ENCODE assay signal across 8 cellular contexts in genomic region chr10:73168486-73168844, GRCh38. TPM values are rescaled to one million over a fixed set of nuclear protein-coding genes. Genes with fewer than 3 reads are reported as not detected.
A peak's percentile ranks its signal among the peaks of the same experiment; 100 is the strongest.
DNase-seq lines count a peak whose midpoint lies in the region; ATAC-seq, FAIRE-seq and TF ChIP-seq lines count a peak whose summit lies in the region.

No MANE protein-coding gene starts in this region.

- no peaks in the 10 kb centered on the region for H3K9me3 Mint-ChIP-seq in activated naive CD4-positive, alpha-beta T cell treated with anti-CD3 and anti-CD28 coated beads, Interleukin-2, amount 50 U/mL, for 24 hours

- WGBS in lung, 2 donors: 0% methylated on average over 6 of the region's 6 CpGs
- WGBS in aorta, 2 donors: 0% methylated on average over 6 of the region's 6 CpGs

- H3K4me3 Mint-ChIP-seq in activated naive CD4-positive, alpha-beta T cell treated with anti-CD3 and anti-CD28 coated beads, Interleukin-2, amount 50 U/mL, for 24 hours: peak overlapping the region; percentile 98

- DNase-seq in activated naive CD4-positive, alpha-beta T cell treated with Interleukin-2 at 50 U/mL for 16 hours: no peak
- DNase-seq in Jurkat, Clone E6-1 (ENCODE audit: low read depth, low spot score): no peak
- DNase-seq in bronchial epithelial cell (ENCODE audit: low read depth) (peak; percentile 19), lung (ENCODE audit: low spot score) (no peak), aorta (no peak), HT-29 (ENCODE audit: low spot score) (no peak)
- no peak for DNase-seq in activated CD8-positive, alpha-beta memory T cell treated with anti-CD3 and anti-CD28 coated beads, Interleukin-2, amount 50 U/mL, for 4 hours

- no peak for FAIRE-seq in bronchial epithelial cell (lab: Jason Lieb, UNC)

- no peaks in the 10 kb centered on the region for H3K27me3 Mint-ChIP-seq in activated naive CD4-positive, alpha-beta T cell treated with anti-CD3 and anti-CD28 coated beads, Interleukin-2, amount 50 U/mL, for 24 hours

- peaks cover 41% of the 10 kb centered on the region for H3K4me1 Mint-ChIP-seq in activated naive CD4-positive, alpha-beta T cell treated with anti-CD3 and anti-CD28 coated beads, Interleukin-2, amount 50 U/mL, for 24 hours

- peak; percentile 48 for ATAC-seq in lung (ENCODE audit: insufficient read depth, low FRiP score)
- no peak for ATAC-seq in aorta (ENCODE audit: low FRiP score)

- H3K27ac ChIP-seq in lung (ENCODE audit: low read depth in 1 of 2, low read length in 1 of 2) (peak overlapping the region; percentile 93 to 99), aorta (ENCODE audit: low read depth in 1 of 2, low read length in 2 of 2) (peak overlapping the region; percentile 49 to 77)

- H3K4me3 ChIP-seq in Jurkat, Clone E6-1 (ENCODE audit: low read length): peak overlapping the region; percentile 100
- H3K4me3 ChIP-seq in bronchial epithelial cell (ENCODE audit: low read depth, low read length): peak overlapping the region; percentile 82
- H3K4me3 ChIP-seq in lung: peak overlapping the region; percentile 90
- H3K4me3 ChIP-seq in aorta (ENCODE audit: low read length in 2 of 2): peak overlapping the region; percentile 79 to 91

- H3K36me3 ChIP-seq in bronchial epithelial cell (ENCODE audit: control insufficient read depth, insufficient read depth, low read length) (no peaks in the 10 kb centered on the region), lung (ENCODE audit: control insufficient read depth in 2 of 2, insufficient read depth in 2 of 2, low read length in 2 of 2) (peaks cover 0 to 2% of the 10 kb centered on the region in 2 donors), aorta (ENCODE audit: control insufficient read depth in 1 of 2, insufficient read depth in 2 of 2, low read length in 1 of 2) (no peaks in the 10 kb centered on the region)

- H3K4me1 ChIP-seq in lung (ENCODE audit: control insufficient read depth in 2 of 2, insufficient read depth in 2 of 2, low read length in 2 of 2) (peaks cover 0 to 10% of the 10 kb centered on the region in 2 donors), aorta (ENCODE audit: control insufficient read depth in 1 of 2, insufficient read depth in 2 of 2, low read length in 2 of 2) (no peaks in the 10 kb centered on the region)

- H3K9me3 ChIP-seq in lung (ENCODE audit: control insufficient read depth in 2 of 2, insufficient read depth in 1 of 2, low read length in 1 of 2) (no peaks in the 10 kb centered on the region), aorta (ENCODE audit: control insufficient read depth, low read length) (no peaks in the 10 kb centered on the region)

- TF ChIP-seq CTCF in bronchial epithelial cell (IDR thresholded peaks at IDR 0.05; ENCODE audit: insufficient read depth, low read length, severe bottlenecking) (no peak), lung (IDR thresholded peaks at IDR 0.05; ENCODE audit: control extremely low read depth, extremely low read depth) (no peak)

- peak overlapping the region; percentile 92 for H3K27ac Mint-ChIP-seq in activated naive CD4-positive, alpha-beta T cell treated with anti-CD3 and anti-CD28 coated beads, Interleukin-2, amount 50 U/mL, for 24 hours

- no peaks in the 10 kb centered on the region for H3K27me3 ChIP-seq in bronchial epithelial cell (ENCODE audit: control insufficient read depth, insufficient read depth, low read length)
- H3K27me3 ChIP-seq in lung (ENCODE audit: control insufficient read depth, insufficient read depth): no peaks in the 10 kb centered on the region
- no peaks in the 10 kb centered on the region for H3K27me3 ChIP-seq in aorta (ENCODE audit: control insufficient read depth in 1 of 2, insufficient read depth in 2 of 2, low read length in 1 of 2)

- H3K36me3 Mint-ChIP-seq in activated naive CD4-positive, alpha-beta T cell treated with anti-CD3 and anti-CD28 coated beads, Interleukin-2, amount 50 U/mL, for 24 hours: peaks cover 12% of the 10 kb centered on the region

- intact Hi-C loops in aorta (cut with DNase I): loop anchor here (5.0 to 10.0 kb wide), 2 partner anchors 71 to 74 kb away; partner anchors contain the start of gene P4HA1 (in 2 of the 2)

RNA-seq across cellular contexts. Expression of gene FAM149B1, which starts 0.5 kb away (rescaled TPM):
- polyA plus RNA-seq in Jurkat, Clone E6-1 (2012; ENCODE audit: insufficient read depth, insufficient read length): 21.7 TPM
- 17.6 and 24.3 TPM in 2 replicates for total RNA-seq in bronchial epithelial cell
- total RNA-seq in lung: 10 to 100 TPM; 19.0 to 35.9 TPM
- polyA plus RNA-seq in lung: 10 to 100 TPM; 10.7 to 17.1 TPM
- 10 to 100 TPM; 20.0 to 22.7 TPM for total RNA-seq in aorta
- polyA plus RNA-seq in aorta: 10 to 100 TPM; 21.1 to 22.4 TPM
- 4.3 and 10.8 TPM in 2 replicates for total RNA-seq in HT-29 (2014; rRNA removed; shearing (Covaris generic))

RNA-seq across cellular contexts. Expression of gene ECD, which starts 0.7 kb away (rescaled TPM):
- 38.1 TPM for polyA plus RNA-seq in Jurkat, Clone E6-1 (2012; ENCODE audit: insufficient read depth, insufficient read length)
- total RNA-seq in bronchial epithelial cell: 16.8 and 17.6 TPM in 2 replicates
- total RNA-seq in lung: 10 to 100 TPM; 19.2 to 29.5 TPM
- 10 to 100 TPM; 11.2 to 12.4 TPM for polyA plus RNA-seq in lung
- total RNA-seq in aorta: 10 to 100 TPM; 23.7 to 25.8 TPM
- polyA plus RNA-seq in aorta: 10 to 100 TPM in 1 of 2 donors, 1 to 10 TPM in 1; 9.9 to 10.8 TPM
- 20.9 and 24.9 TPM in 2 replicates for total RNA-seq in HT-29 (2014; rRNA removed; shearing (Covaris generic))

RNA-seq across cellular contexts. Expression of gene NUDT13, which starts 58.2 kb away (rescaled TPM):
- polyA plus RNA-seq in Jurkat, Clone E6-1 (2012; ENCODE audit: insufficient read depth, insufficient read length): not detected
- total RNA-seq in bronchial epithelial cell (0.64 and 1.1 TPM in 2 replicates), lung (1 to 10 TPM; 2.4 to 3.8 TPM), aorta (1 to 10 TPM; 1.1 to 1.7 TPM)
- polyA plus RNA-seq in lung (1 to 10 TPM; 1.4 to 4.2 TPM), aorta (1 to 10 TPM; 2.4 to 3.6 TPM)
- 1.5 and 2.7 TPM in 2 replicates for total RNA-seq in HT-29 (2014; rRNA removed; shearing (Covaris generic))
